ENCODE assay signal across 8 cellular contexts in the genomic region with DNA sequence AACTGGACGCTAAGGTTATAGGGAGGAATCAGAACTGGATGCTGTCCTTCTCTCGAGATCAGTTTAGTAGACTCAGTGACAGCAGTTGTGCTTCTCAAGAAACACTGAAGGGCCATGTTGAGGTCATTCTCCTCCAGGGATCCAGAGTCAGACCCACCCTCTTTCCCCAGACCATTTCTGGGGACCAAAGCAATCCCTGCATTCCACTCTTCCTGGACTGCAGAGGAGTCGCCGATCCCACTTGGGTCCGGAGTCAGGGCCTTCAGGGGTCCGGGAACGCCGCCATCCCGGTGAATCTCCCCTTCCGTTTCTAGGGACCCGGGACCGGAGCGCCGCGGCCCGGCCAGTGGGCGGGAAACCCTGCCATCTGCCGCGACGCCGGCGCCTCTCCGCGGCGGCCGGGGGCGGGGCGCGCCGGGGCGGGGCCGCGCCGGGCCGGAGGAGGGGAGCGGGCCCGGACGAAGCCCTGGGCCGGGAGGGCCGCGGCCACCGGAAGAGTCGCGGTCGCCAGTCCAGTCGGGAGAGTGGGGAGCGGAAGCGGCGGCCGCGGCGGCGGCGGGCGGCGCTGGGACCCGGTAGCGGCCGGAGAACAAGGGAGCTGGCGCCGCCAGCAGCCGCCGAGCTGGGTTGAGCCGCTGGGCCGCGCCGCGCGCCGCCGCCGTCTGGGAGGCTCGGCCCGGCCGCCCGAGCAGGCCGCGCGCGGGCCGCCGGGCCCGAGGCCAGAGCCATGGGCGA. TPM values are rescaled to one million over a fixed set of nuclear protein-coding genes. Genes with fewer than 3 reads are reported as not detected.
A peak's percentile ranks its signal among the peaks of the same experiment; 100 is the strongest.
DNase-seq lines count a peak whose midpoint lies in the region; ATAC-seq, FAIRE-seq and TF ChIP-seq lines count a peak whose summit lies in the region.

A gene (plus strand): TSS at position 469 of the 735 bp plus-strand sequence. CDS start 259 bp downstream, at position 728.

- 1% methylated on average over 41 to 84 of the region's 84 CpGs for WGBS in small intestine, 3 donors

- peaks cover 42% of the 10 kb centered on the region for H3K79me2 ChIP-seq in keratinocyte (ENCODE audit: control insufficient read depth, insufficient read depth, low read length)

- peak within 1 kb of the TSS; percentile 95 for H2AFZ ChIP-seq in keratinocyte (ENCODE audit: control insufficient read depth, low read length)

- peak; percentile 77 for ATAC-seq in HG02623 (IDR thresholded peaks at IDR 0.05; ENCODE audit: unreplicated experiment)

- no peaks in the 10 kb centered on the region for H3K9me1 ChIP-seq in keratinocyte (ENCODE audit: control insufficient read depth, extremely low read depth, insufficient read depth, low read length)

- H3K9me3 ChIP-seq in keratinocyte (ENCODE audit: control insufficient read depth, low read depth, low read length) = no peaks in the 10 kb centered on the region
- no peaks in the 10 kb centered on the region for H3K9me3 ChIP-seq in small intestine (ENCODE audit: control insufficient read depth, low read depth)

- peaks cover 5% of the 10 kb centered on the region for H3K4me1 ChIP-seq in keratinocyte (ENCODE audit: control insufficient read depth, extremely low read depth, insufficient read depth, low read length)
- H3K4me1 ChIP-seq in small intestine (ENCODE audit: control insufficient read depth in 2 of 2, insufficient read depth in 1 of 2, low read depth in 1 of 2, low read length in 1 of 2) = peaks cover 3 to 8% of the 10 kb centered on the region in 2 donors

- H3K4me3 ChIP-seq in keratinocyte (ENCODE audit: control insufficient read depth in 2 of 3, extremely low read depth in 1 of 3, insufficient read depth in 2 of 3, low read depth in 1 of 3, low read length in 3 of 3) (peak within 1 kb of the TSS; percentile 80 to 97 (median 94)), small intestine (ENCODE audit: low read depth in 1 of 2, low read length in 2 of 2) (peak within 1 kb of the TSS; percentile 78 to 97)

- H3K4me2 ChIP-seq in keratinocyte (ENCODE audit: control insufficient read depth, extremely low read depth, insufficient read depth, low read depth, low read length) = peak within 1 kb of the TSS; percentile 98

- peak within 1 kb of the TSS; percentile 85 for H3K9ac ChIP-seq in keratinocyte (ENCODE audit: control insufficient read depth, extremely low read depth, insufficient read depth, low read length)

- H3K36me3 ChIP-seq in keratinocyte (ENCODE audit: control insufficient read depth in 2 of 2, extremely low read depth in 1 of 2, insufficient read depth in 2 of 2, low read length in 2 of 2) (peaks cover 0 to 2% of the 10 kb centered on the region in 2 experiments), small intestine (ENCODE audit: control insufficient read depth in 2 of 2, insufficient read depth in 2 of 2, low read length in 2 of 2) (no peaks in the 10 kb centered on the region)

- H3K27ac ChIP-seq in keratinocyte (ENCODE audit: control insufficient read depth, insufficient read depth, low read length) (peak within 1 kb of the TSS; percentile 66), small intestine (ENCODE audit: low read depth in 1 of 2, low read length in 1 of 2) (peak within 1 kb of the TSS; percentile 61 to 96)

- dilution Hi-C loops in keratinocyte (cut with MboI; ENCODE audit: extremely low pct_ligation_motif_present, low sequenced_read_pairs) = no loop called here

- FAIRE-seq in keratinocyte (lab: Jason Lieb, UNC) (no peak), small intestine (lab: Jason Lieb, UNC) (no peak)

- H4K20me1 ChIP-seq in keratinocyte (ENCODE audit: control insufficient read depth, extremely low read depth, insufficient read depth, low read length) = no peaks in the 10 kb centered on the region

- H3K27me3 ChIP-seq in keratinocyte (ENCODE audit: control insufficient read depth, extremely low read depth, insufficient read depth, low read length) (no peaks in the 10 kb centered on the region), small intestine (ENCODE audit: control insufficient read depth in 2 of 2, insufficient read depth in 2 of 2, low read length in 2 of 2) (no peaks in the 10 kb centered on the region)

- TF ChIP-seq CTCF in keratinocyte (optimal IDR thresholded peaks at IDR 0.05 in 1 of 3, IDR thresholded peaks at IDR 0.05 in 1 of 3, conservative IDR thresholded peaks at IDR 0.05 in 1 of 3; ENCODE audit: extremely low read depth in 1 of 3, insufficient read depth in 2 of 3, low read length in 3 of 3) = no peak

- DNase-seq in activated CD4-positive, alpha-beta T cell treated with anti-CD3 and anti-CD28 coated beads for 24 hours (ENCODE audit: low read depth in 2 of 2) = peak; percentile 13 to 15
- no peak for DNase-seq in activated CD4-positive, alpha-beta T cell treated with anti-CD3 and anti-CD28 coated beads, Interleukin-2, amount 50 U/mL, for 4 hours
- DNase-seq in NCI-H1417 (lab: John Stamatoyannopoulos, UW) (peak; percentile 51 to 92 (median 91)), UCSD-AML1 (lab: John Stamatoyannopoulos, UW; ENCODE audit: unreplicated experiment) (peak; percentile 79), cerebellum (ENCODE audit: low spot score) (peak; percentile 87), keratinocyte (ENCODE audit: low read depth, low spot score) (no peak), small intestine (peak; percentile 66)

RNA-seq across cellular contexts. Expression of the gene that starts here (rescaled TPM):
- 32.0 TPM for total RNA-seq in cerebellum
- polyA plus RNA-seq in keratinocyte (16.0 to 21.9 TPM (median 18.5 TPM) in 3 replicates), small intestine (10 to 100 TPM; 33.5 to 35.6 (median 35.0) TPM)
- polyA plus RNA-seq in keratinocyte (2011; ENCODE audit: low read depth) = 33.3 TPM
- polyA plus RNA-seq in keratinocyte (2011; cell fraction: cytosol; rRNA removed) = 15.3 and 24.4 TPM in 2 replicates
- polyA plus RNA-seq in keratinocyte (2011; cell fraction: nucleus; rRNA removed) = 56.2 and 72.1 TPM in 2 replicates
- 23.5 and 27.0 TPM in 2 replicates for polyA plus RNA-seq in keratinocyte (2012; ENCODE audit: low replicate concordance)
- polyA minus RNA-seq in keratinocyte = 30.6 to 75.2 TPM (median 33.8 TPM) in 3 replicates
- 34.0 TPM for polyA minus RNA-seq in keratinocyte (2011; cell fraction: cytosol; rRNA and poly(A)+ RNA removed)
- 18.9 and 20.0 TPM in 2 replicates for polyA minus RNA-seq in keratinocyte (2011; cell fraction: nucleus; rRNA and poly(A)+ RNA removed)

Comparison
In these comparisons a context has a peak if more than half of its experiments do, and no peak if none do; other contexts are left out.
1. DNase-seq: peak in activated CD4-positive, alpha-beta T cell treated with anti-CD3 and anti-CD28 coated beads for 24 hours (2 of 2), NCI-H1417 (3 of 3), UCSD-AML1 (single experiment), cerebellum (single experiment) and small intestine (single experiment); none in activated CD4-positive, alpha-beta T cell treated with anti-CD3 and anti-CD28 coated beads, Interleukin-2, amount 50 U/mL, for 4 hours (0 of 2) and keratinocyte (single experiment).